Comparison of ENCODE assay signal across 10 cellular contexts in the genomic region with DNA sequence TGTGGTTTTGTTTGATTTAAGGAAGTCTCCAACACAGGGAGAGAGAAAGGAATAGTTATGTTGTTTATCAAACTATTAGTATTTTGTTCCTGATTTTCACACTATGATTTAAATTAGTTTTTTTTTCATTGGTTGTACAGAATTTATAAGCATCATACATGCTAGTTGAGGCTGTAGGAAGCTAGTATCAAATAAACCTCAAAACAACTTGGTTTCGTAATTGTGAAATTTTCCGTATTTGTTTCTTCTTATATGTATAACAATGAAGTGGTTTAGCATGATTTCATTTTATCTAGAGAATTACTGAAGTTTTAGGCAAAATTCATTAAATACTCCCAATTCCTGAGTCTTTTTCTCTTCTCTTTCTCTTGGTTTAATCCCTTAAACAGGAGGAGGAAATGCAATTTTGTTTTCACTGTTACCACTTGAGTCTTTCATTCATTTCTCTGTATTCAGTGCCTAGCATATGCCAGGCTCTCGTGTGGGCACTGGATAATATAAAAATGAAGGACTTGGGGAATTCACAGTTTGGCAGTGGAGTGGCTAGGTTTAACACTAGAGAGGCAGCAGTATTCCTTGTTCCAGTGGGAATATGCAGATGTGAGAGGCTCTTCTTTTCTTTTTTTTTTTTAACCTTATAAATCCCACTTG. TPM values are rescaled to one million over a fixed set of nuclear protein-coding genes. Genes with fewer than 3 reads are reported as not detected.
DNase-seq lines count a peak whose midpoint lies in the region; ATAC-seq lines count a peak whose summit lies in the region.
"Had no signal": no experiment of that assay in that cellular context is flagged by ENCODE, and none has a peak within 500 bp of the region (broad histone marks: within the 10 kb centered on the region; RNA-seq: fewer than 3 reads in every experiment).

No MANE protein-coding gene starts in this region.

- DNase-seq in NOMO-1 treated with DMSO at 0.1 percent for 48 hours (lab: John Stamatoyannopoulos, UW; ENCODE audit: unreplicated experiment) (peak; percentile 9), NOMO-1 (lab: John Stamatoyannopoulos, UW; ENCODE audit: unreplicated experiment in 2 of 2) (no peak), immature natural killer cell (no peak), NCI-H345 treated with DMSO at 0.1 percent for 48 hours (lab: John Stamatoyannopoulos, UW; ENCODE audit: unreplicated experiment) (no peak), activated gamma-delta T cell treated with Interleukin-2 at 50 U/mL for 16 hours (no peak)
- DNase-seq in activated T-helper 1 cell treated with anti-CD3 and anti-CD28 coated beads, Interleukin-12 subunit alpha, Interleukin-12 subunit beta, Interleukin-2, Interleukin-4 antibody, amounts not matched to agents 30 ng/mL and 10 ng/mL and 1 ng/mL, durations not matched to agents 14 hours and 24 hours and 36 hours (ENCODE audit: low spot score) = no peak
- no peak for DNase-seq in stimulated activated CD8-positive, alpha-beta memory T cell treated with anti-CD3 and anti-CD28 coated beads, Interleukin-4, amount 100 ng/mL, for 48 hours
- DNase-seq: Right ventricle myocardium superior had no signal

- H3K4me1 Mint-ChIP-seq in activated T-helper 1 cell treated with anti-CD3 and anti-CD28 coated beads, Interleukin-12 subunit alpha, Interleukin-12 subunit beta, Interleukin-2, Interleukin-4 antibody, amounts not matched to agents 30 ng/mL and 10 ng/mL and 1 ng/mL, durations not matched to agents 14 hours and 24 hours and 36 hours (ENCODE audit: low read depth) = peaks cover 69% of the 10 kb centered on the region
- peaks cover 59 to 72% of the 10 kb centered on the region in 2 donors for H3K4me1 Mint-ChIP-seq in immature natural killer cell
- peaks cover 65% of the 10 kb centered on the region for H3K4me1 Mint-ChIP-seq in stimulated activated memory B cell treated with anti-CD40 and anti-IgM and Interleukin-4, amounts not matched to agents 10 μg/mL and 1 μg/mL and 100 μg/mL, for 72 hours

- intact Hi-C loops in activated T-helper 1 cell treated with anti-CD3 and anti-CD28 coated beads, Interleukin-12 subunit alpha, Interleukin-12 subunit beta, Interleukin-2, Interleukin-4 antibody, amounts not matched to agents 30 ng/mL and 10 ng/mL and 1 ng/mL, durations not matched to agents 14 hours and 24 hours and 36 hours (cut with micrococcal nuclease) = loop anchor here (1.0 to 5.0 kb wide), 6 partner anchors 21 to 719 kb away; a partner anchor contains a TSS

- ATAC-seq in stimulated activated memory B cell treated with anti-CD40 and anti-IgM and Interleukin-4, amounts not matched to agents 10 μg/mL and 1 μg/mL and 100 μg/mL, for 72 hours = no peak

- H3K27me3 Mint-ChIP-seq in activated T-helper 1 cell treated with anti-CD3 and anti-CD28 coated beads, Interleukin-12 subunit alpha, Interleukin-12 subunit beta, Interleukin-2, Interleukin-4 antibody, amounts not matched to agents 30 ng/mL and 10 ng/mL and 1 ng/mL, durations not matched to agents 14 hours and 24 hours and 36 hours (ENCODE audit: insufficient read depth) = no peaks in the 10 kb centered on the region
- H3K27me3 Mint-ChIP-seq in immature natural killer cell (ENCODE audit: low read depth in 3 of 3) = peaks cover 9 to 13% (median 12%) of the 10 kb centered on the region in 3 donors
- no peaks in the 10 kb centered on the region for H3K27me3 Mint-ChIP-seq in stimulated activated memory B cell treated with anti-CD40 and anti-IgM and Interleukin-4, amounts not matched to agents 10 μg/mL and 1 μg/mL and 100 μg/mL, for 72 hours

- H3K9me3 Mint-ChIP-seq in activated T-helper 1 cell treated with anti-CD3 and anti-CD28 coated beads, Interleukin-12 subunit alpha, Interleukin-12 subunit beta, Interleukin-2, Interleukin-4 antibody, amounts not matched to agents 30 ng/mL and 10 ng/mL and 1 ng/mL, durations not matched to agents 14 hours and 24 hours and 36 hours = no peaks in the 10 kb centered on the region
- no peaks in the 10 kb centered on the region for H3K9me3 Mint-ChIP-seq in immature natural killer cell
- H3K9me3 Mint-ChIP-seq in stimulated activated memory B cell treated with anti-CD40 and anti-IgM and Interleukin-4, amounts not matched to agents 10 μg/mL and 1 μg/mL and 100 μg/mL, for 72 hours = no peaks in the 10 kb centered on the region

- H3K27ac Mint-ChIP-seq in activated T-helper 1 cell treated with anti-CD3 and anti-CD28 coated beads, Interleukin-12 subunit alpha, Interleukin-12 subunit beta, Interleukin-2, Interleukin-4 antibody, amounts not matched to agents 30 ng/mL and 10 ng/mL and 1 ng/mL, durations not matched to agents 14 hours and 24 hours and 36 hours = peak overlapping the region; percentile 90
- peak overlapping the region; percentile 97 to 98 (median 98) for H3K27ac Mint-ChIP-seq in immature natural killer cell
- peak overlapping the region; percentile 90 for H3K27ac Mint-ChIP-seq in stimulated activated memory B cell treated with anti-CD40 and anti-IgM and Interleukin-4, amounts not matched to agents 10 μg/mL and 1 μg/mL and 100 μg/mL, for 72 hours

- peak overlapping the region; percentile 86 for H3K4me3 Mint-ChIP-seq in activated T-helper 1 cell treated with anti-CD3 and anti-CD28 coated beads, Interleukin-12 subunit alpha, Interleukin-12 subunit beta, Interleukin-2, Interleukin-4 antibody, amounts not matched to agents 30 ng/mL and 10 ng/mL and 1 ng/mL, durations not matched to agents 14 hours and 24 hours and 36 hours
- peak overlapping the region; percentile 91 to 97 (median 94) for H3K4me3 Mint-ChIP-seq in immature natural killer cell
- peak overlapping the region; percentile 88 for H3K4me3 Mint-ChIP-seq in stimulated activated memory B cell treated with anti-CD40 and anti-IgM and Interleukin-4, amounts not matched to agents 10 μg/mL and 1 μg/mL and 100 μg/mL, for 72 hours

- H3K36me3 Mint-ChIP-seq in activated T-helper 1 cell treated with anti-CD3 and anti-CD28 coated beads, Interleukin-12 subunit alpha, Interleukin-12 subunit beta, Interleukin-2, Interleukin-4 antibody, amounts not matched to agents 30 ng/mL and 10 ng/mL and 1 ng/mL, durations not matched to agents 14 hours and 24 hours and 36 hours (ENCODE audit: low read depth) = peaks cover 35% of the 10 kb centered on the region
- peaks cover 6 to 15% (median 11%) of the 10 kb centered on the region in 3 donors for H3K36me3 Mint-ChIP-seq in immature natural killer cell
- peaks cover 42% of the 10 kb centered on the region for H3K36me3 Mint-ChIP-seq in stimulated activated memory B cell treated with anti-CD40 and anti-IgM and Interleukin-4, amounts not matched to agents 10 μg/mL and 1 μg/mL and 100 μg/mL, for 72 hours

RNA-seq across cellular contexts. Expression of a gene that starts 1.8 kb away (rescaled TPM):
- total RNA-seq in activated T-helper 1 cell treated with anti-CD3 and anti-CD28 coated beads, Interleukin-12 subunit alpha, Interleukin-12 subunit beta, Interleukin-2, Interleukin-4 antibody, amounts not matched to agents 30 ng/mL and 10 ng/mL and 1 ng/mL, durations not matched to agents 14 hours and 24 hours and 36 hours = 219 and 223 TPM in 2 replicates
- 100 to 1,000 TPM in 1 of 3 donors, 10 to 100 TPM in 2; 65.7 to 102 (median 66.1) TPM for polyA plus RNA-seq in immature natural killer cell

RNA-seq across cellular contexts. Expression of a gene that starts 50.3 kb away (rescaled TPM):
- total RNA-seq in activated T-helper 1 cell treated with anti-CD3 and anti-CD28 coated beads, Interleukin-12 subunit alpha, Interleukin-12 subunit beta, Interleukin-2, Interleukin-4 antibody, amounts not matched to agents 30 ng/mL and 10 ng/mL and 1 ng/mL, durations not matched to agents 14 hours and 24 hours and 36 hours = 6.7 and 7.3 TPM in 2 replicates
- polyA plus RNA-seq in immature natural killer cell = 1 to 10 TPM in 1 of 3 donors, under 1 TPM in 1, not detected in 1; 0.76 to 1.5 TPM
- total RNA-seq: A172 had no signal
